In genomic region chr2:200347301-200347700, GRCh38 we compare ENCODE assay signal across 33 cellular contexts.
"Had no signal": no experiment of that assay in that cellular context is flagged by ENCODE, and none has a peak within 500 bp of the region (broad histone marks: within the 10 kb centered on the region; RNA-seq: fewer than 3 reads in every experiment).

No MANE protein-coding gene starts in this region.

- ATAC-seq: effector memory CD8-positive, alpha-beta T cell; left colon; naive thymus-derived CD8-positive, alpha-beta T cell had no signal

- H3K36me3 ChIP-seq: adrenal gland, ascending aorta, cardiac muscle cell, neutrophil, ovary, prostate gland, spleen, tibial nerve had no signal

- H3K4me1 ChIP-seq: prostate gland, spleen had no signal

- H3K27ac ChIP-seq: adrenal gland, ascending aorta, cardiac muscle cell, neutrophil, ovary, prostate gland, tibial nerve, VCaP had no signal

- H3K4me3 ChIP-seq: adrenal gland, ascending aorta, cardiac muscle cell, ovary, prostate gland, spleen, tibial nerve had no signal

- DNase-seq: activated CD4-positive, alpha-beta memory T cell treated with anti-CD3 and anti-CD28 coated beads for 36 hours; activated CD4-positive, alpha-beta T cell treated with anti-CD3 and anti-CD28 coated beads, Interleukin-2, amount 10 ng/mL, durations not matched to agents 24 days and 14 days; activated CD4-positive, CD25-positive, alpha-beta regulatory T cell treated with anti-CD3 and anti-CD28 coated beads, Interleukin-2, amount 50 U/mL, for 72 hours; activated CD8-positive, alpha-beta memory T cell treated with anti-CD3 and anti-CD28 coated beads, Interleukin-2, amount 50 U/mL, for 4 hours; activated effector memory CD4-positive, alpha-beta T cell treated with anti-CD3 and anti-CD28 coated beads, Interleukin-2, amount 50 U/mL, for 16 hours; activated naive CD4-positive, alpha-beta T cell treated with anti-CD3 and anti-CD28 coated beads for 36 hours; activated naive CD8-positive, alpha-beta T cell treated with anti-CD3 and anti-CD28 coated beads for 36 hours; activated T-cell treated with anti-CD3 and anti-CD28 coated beads, Interleukin-2, amount 50 U/mL, for 1 hour; adrenal gland; cerebellar nuclear complex; cortex of kidney; effector memory CD8-positive, alpha-beta T cell; foreskin fibroblast; head of caudate nucleus; hippocampal formation; kidney; left colon; mammary epithelial cell; midbrain; naive thymus-derived CD8-positive, alpha-beta T cell; ovary; spleen; stimulated activated naive CD4-positive, alpha-beta T cell treated with Interleukin-2 at 50 U/mL for 16 hours; T-helper 9 cell had no signal

- H3K27ac Mint-ChIP-seq: activated CD4-positive, alpha-beta memory T cell treated with anti-CD3 and anti-CD28 coated beads for 36 hours; activated CD4-positive, alpha-beta T cell treated with anti-CD3 and anti-CD28 coated beads, Interleukin-2, amount 10 ng/mL, durations not matched to agents 24 days and 14 days; activated naive CD4-positive, alpha-beta T cell treated with anti-CD3 and anti-CD28 coated beads for 36 hours; activated naive CD8-positive, alpha-beta T cell treated with anti-CD3 and anti-CD28 coated beads for 36 hours; activated T-helper 1 cell treated with anti-CD3 and anti-CD28 coated beads, Interleukin-12 subunit alpha, Interleukin-12 subunit beta, Interleukin-2, Interleukin-4 antibody, amounts not matched to agents 30 ng/mL and 10 ng/mL and 1 ng/mL, durations not matched to agents 14 hours and 24 hours and 36 hours; effector memory CD8-positive, alpha-beta T cell; naive thymus-derived CD8-positive, alpha-beta T cell; T-helper 1 cell treated with Interleukin-12 subunit alpha and Interleukin-12 subunit beta and Interleukin-4 antibody, amounts not matched to agents 30 μg/mL and 1 μg/mL, for 36 hours had no signal

- H3K27me3 Mint-ChIP-seq: activated CD4-positive, alpha-beta memory T cell treated with anti-CD3 and anti-CD28 coated beads for 36 hours; activated CD4-positive, alpha-beta T cell treated with anti-CD3 and anti-CD28 coated beads, Interleukin-2, amount 10 ng/mL, durations not matched to agents 24 days and 14 days; activated naive CD8-positive, alpha-beta T cell treated with anti-CD3 and anti-CD28 coated beads for 36 hours; brain; effector memory CD8-positive, alpha-beta T cell had no signal

- H3K4me3 Mint-ChIP-seq: activated CD4-positive, alpha-beta memory T cell treated with anti-CD3 and anti-CD28 coated beads for 36 hours; activated CD4-positive, alpha-beta T cell treated with anti-CD3 and anti-CD28 coated beads, Interleukin-2, amount 10 ng/mL, durations not matched to agents 24 days and 14 days; activated naive CD4-positive, alpha-beta T cell treated with anti-CD3 and anti-CD28 coated beads for 36 hours; activated naive CD8-positive, alpha-beta T cell treated with anti-CD3 and anti-CD28 coated beads for 36 hours; activated T-helper 1 cell treated with anti-CD3 and anti-CD28 coated beads, Interleukin-12 subunit alpha, Interleukin-12 subunit beta, Interleukin-2, Interleukin-4 antibody, amounts not matched to agents 30 ng/mL and 10 ng/mL and 1 ng/mL, durations not matched to agents 14 hours and 24 hours and 36 hours; brain; effector memory CD8-positive, alpha-beta T cell; naive thymus-derived CD8-positive, alpha-beta T cell; T-helper 1 cell treated with Interleukin-12 subunit alpha and Interleukin-12 subunit beta and Interleukin-4 antibody, amounts not matched to agents 30 μg/mL and 1 μg/mL, for 36 hours had no signal

- H3K9me3 Mint-ChIP-seq: activated naive CD4-positive, alpha-beta T cell treated with anti-CD3 and anti-CD28 coated beads for 36 hours; effector memory CD8-positive, alpha-beta T cell had no signal

- H3K9me3 ChIP-seq: adrenal gland, ascending aorta, neutrophil, ovary, prostate gland, spleen, tibial nerve had no signal

- H3K27me3 ChIP-seq: adrenal gland, ascending aorta, cardiac muscle cell, neutrophil, ovary, spleen, tibial nerve had no signal

- H3K4me1 Mint-ChIP-seq: activated naive CD8-positive, alpha-beta T cell treated with anti-CD3 and anti-CD28 coated beads for 36 hours; naive thymus-derived CD8-positive, alpha-beta T cell had no signal
